ENCODE assay signal across 13 cellular contexts in the genomic region with DNA sequence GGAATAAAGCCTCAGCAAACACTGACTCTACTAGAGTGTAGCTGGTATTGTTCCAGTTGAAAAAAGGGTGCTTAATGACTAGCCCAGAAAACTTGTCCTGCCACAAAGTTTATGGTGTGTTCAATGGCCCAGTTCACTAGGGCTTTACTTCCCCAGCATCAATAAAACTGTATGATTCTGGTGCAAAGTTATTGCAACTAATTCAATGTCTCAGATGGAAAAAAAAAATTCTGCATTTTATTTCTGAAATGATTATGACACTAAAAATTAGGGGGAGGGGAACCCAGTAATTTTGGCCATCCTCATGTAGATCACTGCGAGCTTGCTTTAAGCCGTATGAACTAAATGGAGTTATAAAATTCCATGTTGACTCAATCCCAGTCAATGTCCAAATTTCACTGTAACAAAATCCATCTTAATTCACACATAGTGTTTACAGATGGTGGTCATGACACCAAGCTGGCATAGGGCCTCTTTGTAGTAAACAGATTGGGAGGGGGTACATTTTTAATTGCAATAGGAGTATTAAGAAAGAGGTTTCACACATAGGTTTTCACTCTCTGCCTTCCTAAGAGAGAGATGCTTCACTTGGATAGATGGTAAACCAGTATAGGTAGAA. TPM values are rescaled to one million over a fixed set of nuclear protein-coding genes. Genes with fewer than 3 reads are reported as not detected.
DNase-seq lines count a peak whose midpoint lies in the region; ATAC-seq and TF ChIP-seq lines count a peak whose summit lies in the region.
"Had no signal": no experiment of that assay in that cellular context is flagged by ENCODE, and none has a peak within 500 bp of the region (broad histone marks: within the 10 kb centered on the region; RNA-seq: fewer than 3 reads in every experiment).

No MANE protein-coding gene starts in this region.

- WGBS in adrenal gland, 4 donors, result 87 to 98% (median 96%) methylated on average over 2 of the region's 2 CpGs
- 97 to 99% methylated on average over 2 of the region's 2 CpGs for WGBS in thyroid gland, 2 donors

- intact Hi-C loops in mucosa of descending colon (cut with DNase I, micrococcal nuclease) (no loop called here), adrenal gland (cut with DNase I) (no loop called here), thyroid gland (cut with DNase I) (no loop called here)

- H3K27me3 ChIP-seq in BLaER1 (no peaks in the 10 kb centered on the region), DND-41 (ENCODE audit: insufficient read depth, low read length, poor library complexity) (no peaks in the 10 kb centered on the region), adrenal gland (no peaks in the 10 kb centered on the region), thyroid gland (no peaks in the 10 kb centered on the region)

- no peaks in the 10 kb centered on the region for H3K36me3 ChIP-seq in BLaER1
- no peaks in the 10 kb centered on the region for H3K36me3 ChIP-seq in DND-41 (ENCODE audit: insufficient read depth, low read length)
- no peaks in the 10 kb centered on the region for H3K36me3 ChIP-seq in mucosa of descending colon (ENCODE audit: low read depth)
- H3K36me3 ChIP-seq in adrenal gland (replicated peaks in 1 of 2), result no peaks in the 10 kb centered on the region
- no peaks in the 10 kb centered on the region for H3K36me3 ChIP-seq in thyroid gland
- H3K36me3 ChIP-seq: HAP-1 had no signal

- H4K20me1 ChIP-seq in BLaER1 (no peaks in the 10 kb centered on the region), DND-41 (ENCODE audit: insufficient read depth, low read length) (no peaks in the 10 kb centered on the region)

- no peak for TF ChIP-seq POLR2A in adrenal gland (IDR thresholded peaks at IDR 0.05)
- TF ChIP-seq POLR2A in thyroid gland (IDR thresholded peaks at IDR 0.05), result no peak

- H3K27ac ChIP-seq in BLaER1 (no peak overlapping the region), DND-41 (ENCODE audit: low read length) (no peak overlapping the region), angular gyrus (ENCODE audit: low read depth, low read length) (peak overlapping the region; percentile 29), adrenal gland (no peak overlapping the region), thyroid gland (no peak overlapping the region)

- TF ChIP-seq CTCF in DND-41 (IDR thresholded peaks at IDR 0.05; ENCODE audit: borderline replicate concordance, extremely low read depth, low read length, poor library complexity, severe bottlenecking) (no peak), mucosa of descending colon (IDR thresholded peaks at IDR 0.05) (no peak), adrenal gland (IDR thresholded peaks at IDR 0.05) (no peak), thyroid gland (IDR thresholded peaks at IDR 0.05) (no peak)

- H3K4me3 ChIP-seq in BLaER1, result no peak overlapping the region
- no peak overlapping the region for H3K4me3 ChIP-seq in DND-41 (ENCODE audit: low read depth in 1 of 2, low read length in 2 of 2)
- no peak overlapping the region for H3K4me3 ChIP-seq in mucosa of descending colon
- peak overlapping the region in 1 of 4 donors; percentile 36 for H3K4me3 ChIP-seq in adrenal gland
- H3K4me3 ChIP-seq in thyroid gland (replicated peaks in 1 of 3), result no peak overlapping the region
- H3K4me3 ChIP-seq: HAP-1 had no signal

- H3K79me2 ChIP-seq in DND-41 (ENCODE audit: insufficient read depth, low read length), result no peaks in the 10 kb centered on the region

- 0 out of 2 replicates have a peak overlapping the region, but pooled peaks have one; percentile 27 for H2AFZ ChIP-seq in DND-41 (ENCODE audit: low read depth, low read length)

- no peak for DNase-seq in DND-41
- DNase-seq in mucosa of descending colon, result no peak
- DNase-seq in adrenal gland, result no peak
- no peak for DNase-seq in LoVo (ENCODE audit: low spot score)
- no peak for DNase-seq in thyroid gland
- DNase-seq: activated CD8-positive, alpha-beta memory T cell treated with anti-CD3 and anti-CD28 coated beads, Interleukin-2, amount 50 U/mL, for 4 hours; Caco-2; naive B cell; NCI-H2029; T-helper 9 cell had no signal

- H3K4me1 ChIP-seq in BLaER1 (peaks cover 10% of the 10 kb centered on the region), DND-41 (ENCODE audit: insufficient read depth, low read length) (0 out of 2 replicates have a peak, but pooled peaks cover 3% of the 10 kb centered on the region), mucosa of descending colon (ENCODE audit: low read depth) (peaks cover 16% of the 10 kb centered on the region), adrenal gland (replicated peaks in 1 of 2) (no peaks in the 10 kb centered on the region), thyroid gland (no peaks in the 10 kb centered on the region)

- ATAC-seq in DND-41 (ENCODE audit: insufficient read depth, low read depth) (no peak), mucosa of descending colon (peak; percentile 85)

- H3K4me2 ChIP-seq in BLaER1, result peak overlapping the region; percentile 54
- peak overlapping the region; percentile 43 for H3K4me2 ChIP-seq in DND-41 (ENCODE audit: insufficient read depth, low read length)

- H3K9ac ChIP-seq in BLaER1 (no peak overlapping the region), DND-41 (ENCODE audit: low read depth, low read length) (no peak overlapping the region)

- H3K9me3 ChIP-seq in BLaER1 (no peaks in the 10 kb centered on the region), DND-41 (ENCODE audit: insufficient read depth, low read length, severe bottlenecking) (no peaks in the 10 kb centered on the region), mucosa of descending colon (no peaks in the 10 kb centered on the region), adrenal gland (replicated peaks in 1 of 3) (no peaks in the 10 kb centered on the region), thyroid gland (no peaks in the 10 kb centered on the region)
- H3K9me3 ChIP-seq: Caco-2, HAP-1 had no signal

RNA-seq across cellular contexts. Expression of gene PTPRK, which starts 41.2 kb away (rescaled TPM):
- total RNA-seq in mucosa of descending colon (100 to 1,000 TPM in 1 of 3 donors, 10 to 100 TPM in 2; 75.9 to 159 (median 86.7) TPM), adrenal gland (10 to 100 TPM; 10.2 to 22.4 (median 16.0) TPM), thyroid gland (10 to 100 TPM; 34.6 to 56.5 (median 47.0) TPM)
- polyA plus RNA-seq in adrenal gland, result 1 to 10 TPM; 3.2 to 8.0 (median 3.4) TPM
